13 cellular contexts compared by ENCODE assay signal in the genomic region with DNA sequence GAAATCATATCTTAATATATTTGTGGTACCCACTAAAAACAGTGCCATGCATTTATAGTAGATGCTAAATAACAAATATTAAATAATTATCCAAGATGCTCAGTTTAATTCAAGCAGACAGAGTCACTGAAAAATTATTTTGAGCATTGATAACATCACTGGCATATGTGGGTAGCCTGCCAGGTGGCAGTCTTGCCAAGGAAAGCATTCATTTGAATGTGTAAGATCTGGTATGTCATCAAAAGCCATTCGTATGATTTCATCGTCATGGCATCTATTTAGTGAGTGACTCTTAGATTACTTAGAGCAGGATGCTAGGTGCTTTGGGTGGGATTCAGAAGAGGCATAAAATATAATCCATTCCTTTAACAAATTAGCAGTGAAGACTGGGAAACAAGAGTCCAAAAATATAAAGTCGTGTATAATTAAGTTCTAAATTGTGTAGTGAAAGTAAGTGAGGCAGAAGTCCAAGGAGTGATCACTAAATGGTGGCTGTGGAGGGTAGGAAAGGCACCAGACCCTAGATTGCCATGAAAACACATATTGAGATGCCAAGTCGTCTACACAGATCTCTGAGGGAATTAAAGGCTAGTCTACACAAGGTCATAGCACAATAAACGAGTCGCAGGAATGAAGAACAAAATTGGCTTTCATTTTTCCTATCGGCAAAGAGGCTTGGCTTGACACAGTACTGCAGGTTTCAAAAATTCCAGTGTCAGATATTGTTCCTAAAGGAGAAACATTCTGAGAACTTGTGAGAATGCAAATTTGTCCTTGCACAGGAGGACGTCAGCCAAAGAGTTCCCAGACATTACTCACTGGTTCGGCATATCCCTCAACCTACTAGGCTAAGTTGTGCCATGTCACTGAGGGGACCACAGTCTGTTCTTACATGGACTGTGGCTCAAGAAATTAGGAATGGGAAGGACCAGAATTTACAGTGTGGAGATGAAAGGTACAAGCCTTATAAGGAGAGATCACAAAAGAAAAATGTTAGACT.
DNase-seq lines count a peak whose midpoint lies in the region; ATAC-seq and TF ChIP-seq lines count a peak whose summit lies in the region.
"Had no signal": no experiment of that assay in that cellular context is flagged by ENCODE, and none has a peak within 500 bp of the region (broad histone marks: within the 10 kb centered on the region; RNA-seq: fewer than 3 reads in every experiment).

No MANE protein-coding gene starts in this region.

- H3K27me3 ChIP-seq in osteoblast (ENCODE audit: insufficient read depth, low read length): no peaks in the 10 kb centered on the region

- no peaks in the 10 kb centered on the region for H4K20me1 ChIP-seq in osteoblast (ENCODE audit: insufficient read depth, low read length)

- H3K4me3 ChIP-seq in coronary artery (peak overlapping the region; percentile 58), osteoblast (ENCODE audit: insufficient read depth, low read length) (peak overlapping the region; percentile 36)
- H3K4me3 ChIP-seq: SK-N-MC, skin epidermis had no signal

- peak overlapping the region; percentile 73 to 88 for H3K27ac ChIP-seq in coronary artery
- H3K27ac ChIP-seq in osteoblast (ENCODE audit: low read depth, low read length): peak overlapping the region; percentile 89
- H3K27ac ChIP-seq: SK-N-MC, skin epidermis had no signal

- intact Hi-C loops in left colon (cut with DNase I, micrococcal nuclease): no loop called here

- TF ChIP-seq CTCF in coronary artery (IDR thresholded peaks at IDR 0.05) (no peak), osteoblast (IDR thresholded peaks at IDR 0.05; ENCODE audit: extremely low read depth, low read depth, low read length) (peak; percentile 14)

- H3K79me2 ChIP-seq in osteoblast (ENCODE audit: insufficient read depth, low read length): no peaks in the 10 kb centered on the region

- no peaks in the 10 kb centered on the region for H3K9me3 ChIP-seq in osteoblast (ENCODE audit: low read depth, low read length)

- ATAC-seq in HG02870 (IDR thresholded peaks at IDR 0.05; ENCODE audit: unreplicated experiment) (no peak), left colon (no peak), HG02938 (IDR thresholded peaks at IDR 0.05; ENCODE audit: unreplicated experiment) (no peak)

- no peaks in the 10 kb centered on the region for H3K36me3 ChIP-seq in osteoblast (ENCODE audit: insufficient read depth, low read length)

- DNase-seq in Daoy (ENCODE audit: low read depth) (peak; percentile 84), NCI-H1092 treated with DMSO at 0.1 percent for 48 hours (lab: John Stamatoyannopoulos, UW) (peak; percentile 16), coronary artery (ENCODE audit: low spot score) (peak; percentile 77), osteoblast (ENCODE audit: insufficient read length, low spot score, missing footprints) (peak; percentile 62), pons (ENCODE audit: low spot score) (no peak), left colon (no peak)
- DNase-seq: activated CD4-positive, alpha-beta memory T cell treated with anti-CD3 and anti-CD28 coated beads, Interleukin-2, amount 10 ng/mL, durations not matched to agents 7 days and 5 days; activated naive CD8-positive, alpha-beta T cell treated with anti-CD3 and anti-CD28 coated beads for 36 hours; NCI-H1694 treated with DMSO at 0.1 percent for 48 hours had no signal

- H2AFZ ChIP-seq in osteoblast (ENCODE audit: low read length): no peak overlapping the region

- H3K4me1 ChIP-seq in osteoblast (ENCODE audit: insufficient read depth, low read length): peaks cover 32% of the 10 kb centered on the region

- H3K4me2 ChIP-seq in osteoblast (ENCODE audit: insufficient read depth, low read length): peak overlapping the region; percentile 71

Comparison
In these comparisons a context has a peak if more than half of its experiments do, and no peak if none do; other contexts are left out.
1. DNase-seq: peak in Daoy (single experiment), NCI-H1092 treated with DMSO at 0.1 percent for 48 hours (single experiment), coronary artery (single experiment) and osteoblast (single experiment); none in pons (single experiment) and left colon (0 of 2).